In genomic region chr18:9113468-9114149, GRCh38 we compare ENCODE assay signal across 11 cellular contexts. TPM values are rescaled to one million over a fixed set of nuclear protein-coding genes. Genes with fewer than 3 reads are reported as not detected.
A peak's percentile ranks its signal among the peaks of the same experiment; 100 is the strongest.
DNase-seq lines count a peak whose midpoint lies in the region; ATAC-seq and TF ChIP-seq lines count a peak whose summit lies in the region.
"Had no signal": no experiment of that assay in that cellular context is flagged by ENCODE, and none has a peak within 500 bp of the region (broad histone marks: within the 10 kb centered on the region; RNA-seq: fewer than 3 reads in every experiment).

No MANE protein-coding gene starts in this region.

- ATAC-seq in WTC11 (no peak), GM19395 (IDR thresholded peaks at IDR 0.05; ENCODE audit: unreplicated experiment) (no peak), HG03439 (IDR thresholded peaks at IDR 0.05; ENCODE audit: unreplicated experiment) (no peak)

- CTCF ChIA-PET in activated naive CD4-positive, alpha-beta T cell treated with anti-CD3 and anti-CD28 coated beads for 36 hours (lab: Charles Lee): interaction anchor here (0.8 to 1.7 kb wide), 3 partner anchors 16 to 31 kb away, joined by 3 to 5 read pairs (median 4); no protein-coding TSS in a partner anchor
- CTCF ChIA-PET in WTC11 (lab: Charles Lee): interaction anchor here (1.0 to 1.3 kb wide), 2 partner anchors 23 to 40 kb away, joined by 3 to 4 read pairs; no protein-coding TSS in a partner anchor

- H3K4me1 ChIP-seq in right atrium auricular region (peaks cover 0 to 65% of the 10 kb centered on the region in 2 donors), subcutaneous abdominal adipose tissue (ENCODE audit: control insufficient read depth in 5 of 5, insufficient read depth in 5 of 5, low read length in 5 of 5) (peaks cover 0 to 55% (median 48%) of the 10 kb centered on the region in 5 donors)

- peak overlapping the region; percentile 23 to 57 for H3K27ac ChIP-seq in right atrium auricular region
- peak overlapping the region; percentile 46 for H3K27ac ChIP-seq in subcutaneous abdominal adipose tissue (ENCODE audit: low read depth, low read length)

- TF ChIP-seq CTCF in WTC11 (IDR thresholded peaks at IDR 0.05) (no peak), right atrium auricular region (IDR thresholded peaks at IDR 0.05) (no peak)

- POLR2A ChIA-PET in WTC11 (lab: Charles Lee): interaction anchor here (0.6 kb wide), 1 partner anchor 197 kb away, joined by 4 read pairs; no protein-coding TSS in a partner anchor

- no peak for DNase-seq in activated naive CD4-positive, alpha-beta T cell treated with anti-CD3 and anti-CD28 coated beads for 36 hours
- DNase-seq in activated naive CD4-positive, alpha-beta T cell treated with anti-CD3 and anti-CD28 coated beads, Interleukin-2, amount 50 U/mL, for 16 hours: no peak
- DNase-seq in WTC11 (ENCODE audit: low spot score) (no peak), right atrium auricular region (ENCODE audit: low spot score) (no peak)
- no peak for DNase-seq in NK-92 treated with Interleukin-12 subunit alpha and Interleukin-12 subunit beta, amount 100 ng/mL, for 24 hours (lab: John Stamatoyannopoulos, UW)
- DNase-seq: anterior cingulate cortex; NCI-H510A treated with DMSO at 0.1 percent for 48 hours; stimulated activated CD4-positive, alpha-beta T cell treated with anti-CD3 and anti-CD28 coated beads, Interleukin-12 subunit alpha, Interleukin-12 subunit beta, amount 100 ng/mL, for 4 hours had no signal

- peak overlapping the region; percentile 23 for H3K4me3 Mint-ChIP-seq in activated naive CD4-positive, alpha-beta T cell treated with anti-CD3 and anti-CD28 coated beads for 36 hours
- H3K4me3 Mint-ChIP-seq in WTC11: no peak overlapping the region

- peaks cover 42% of the 10 kb centered on the region for H3K36me3 Mint-ChIP-seq in activated naive CD4-positive, alpha-beta T cell treated with anti-CD3 and anti-CD28 coated beads for 36 hours (ENCODE audit: low read depth)
- peaks cover 18% of the 10 kb centered on the region for H3K36me3 Mint-ChIP-seq in WTC11

- H3K36me3 ChIP-seq in right atrium auricular region (no peaks in the 10 kb centered on the region), subcutaneous abdominal adipose tissue (ENCODE audit: control insufficient read depth in 5 of 5, insufficient read depth in 5 of 5, low read length in 5 of 5) (no peaks in the 10 kb centered on the region)

- H3K27me3 Mint-ChIP-seq in activated naive CD4-positive, alpha-beta T cell treated with anti-CD3 and anti-CD28 coated beads for 36 hours (ENCODE audit: low read depth): no peaks in the 10 kb centered on the region
- no peaks in the 10 kb centered on the region for H3K27me3 Mint-ChIP-seq in WTC11 (ENCODE audit: low read depth)

- peak overlapping the region; percentile 71 for H3K27ac Mint-ChIP-seq in activated naive CD4-positive, alpha-beta T cell treated with anti-CD3 and anti-CD28 coated beads for 36 hours
- peak overlapping the region; percentile 85 for H3K27ac Mint-ChIP-seq in WTC11

- H3K4me3 ChIP-seq in right atrium auricular region: no peak overlapping the region
- no peak overlapping the region for H3K4me3 ChIP-seq in subcutaneous abdominal adipose tissue (ENCODE audit: low read depth in 1 of 5, low read length in 5 of 5)

- peak overlapping the region in 2 of 5 donors; percentile 35 to 52 for H3K9ac ChIP-seq in subcutaneous abdominal adipose tissue (ENCODE audit: low read length in 5 of 5)

- H3K27me3 ChIP-seq in right atrium auricular region (no peaks in the 10 kb centered on the region), subcutaneous abdominal adipose tissue (ENCODE audit: control insufficient read depth in 5 of 5, insufficient read depth in 4 of 5, low read length in 5 of 5) (no peaks in the 10 kb centered on the region)

- H3K9me3 Mint-ChIP-seq in activated naive CD4-positive, alpha-beta T cell treated with anti-CD3 and anti-CD28 coated beads for 36 hours: peaks cover 2% of the 10 kb centered on the region
- no peaks in the 10 kb centered on the region for H3K9me3 Mint-ChIP-seq in WTC11

- H3K9me3 ChIP-seq in right atrium auricular region: no peaks in the 10 kb centered on the region
- H3K9me3 ChIP-seq in subcutaneous abdominal adipose tissue (ENCODE audit: control insufficient read depth in 5 of 5, low read length in 5 of 5): no peaks in the 10 kb centered on the region

- intact Hi-C loops in activated naive CD4-positive, alpha-beta T cell treated with anti-CD3 and anti-CD28 coated beads for 36 hours (cut with micrococcal nuclease): no loop called here

- H3K4me1 Mint-ChIP-seq in activated naive CD4-positive, alpha-beta T cell treated with anti-CD3 and anti-CD28 coated beads for 36 hours (ENCODE audit: low read depth): peaks cover 89% of the 10 kb centered on the region
- peaks cover 46% of the 10 kb centered on the region for H3K4me1 Mint-ChIP-seq in WTC11

TF ChIP-seq in WTC11, 78 proteins besides CTCF, POLR2A, EP300 and RAD21:
- no peak for TF ChIP-seq USF1 (CRISPR knock-in tag; IDR thresholded peaks at IDR 0.05)
- no peak for TF ChIP-seq NFYB (CRISPR knock-in tag; conservative IDR thresholded peaks at IDR 0.05; ENCODE audit: low read depth)

RNA-seq across cellular contexts. Expression of gene NDUFV2, which starts 11.1 kb away (rescaled TPM):
- 100 to 1,000 TPM; 290 to 303 TPM for total RNA-seq in activated naive CD4-positive, alpha-beta T cell treated with anti-CD3 and anti-CD28 coated beads for 36 hours
- total RNA-seq in WTC11 (2021) (165 to 192 TPM (median 167 TPM) in 3 replicates), right atrium auricular region (100 to 1,000 TPM; 167 to 225 TPM)

RNA-seq across cellular contexts. Expression of gene ANKRD12, which starts 23.0 kb away (rescaled TPM):
- total RNA-seq in activated naive CD4-positive, alpha-beta T cell treated with anti-CD3 and anti-CD28 coated beads for 36 hours: 10 to 100 TPM; 37.5 to 40.0 TPM
- total RNA-seq in WTC11 (2021) (42.2 to 44.7 TPM (median 43.4 TPM) in 3 replicates), right atrium auricular region (10 to 100 TPM; 22.3 to 32.3 TPM)
